1 cellular context compared by ENCODE assay signal in genomic region chr5:10374032-10374431, GRCh38.
TF ChIP-seq lines count a peak whose summit lies in the region.

No MANE protein-coding gene starts in this region.

TF ChIP-seq in WTC11, 78 proteins besides CTCF, POLR2A, EP300 and RAD21 (continued from another document):
- TF ChIP-seq ARID4B (CRISPR knock-in tag; IDR thresholded peaks at IDR 0.05; ENCODE audit: borderline replicate concordance), result no peak
